In genomic region chr9:83432104-83432627, GRCh38 we compare ENCODE assay signal across 9 cellular contexts.
DNase-seq lines count a peak whose midpoint lies in the region; ATAC-seq and TF ChIP-seq lines count a peak whose summit lies in the region.
"Had no signal": no experiment of that assay in that cellular context is flagged by ENCODE, and none has a peak within 500 bp of the region (broad histone marks: within the 10 kb centered on the region; RNA-seq: fewer than 3 reads in every experiment).

No MANE protein-coding gene starts in this region.

- H3K9ac ChIP-seq in HCT116 (ENCODE audit: low read length): no peak overlapping the region
- H3K9ac ChIP-seq: KMS-11 had no signal

- RAD21 ChIA-PET in HCT116 (lab: Charles Lee; ENCODE audit: low non-redundant PET in 1 of 2, low total read pairs in 2 of 2, uncharacterized antibody in 2 of 2, unreplicated experiment in 2 of 2): interaction anchor here in 1 of 2 experiments (0.6 kb wide), 2 partner anchors 59 to 98 kb away, joined by 4 to 6 read pairs; no protein-coding TSS in a partner anchor

- POLR2A ChIA-PET in HCT116 (lab: Charles Lee): no interaction called here

- peak overlapping the region; percentile 62 for H3K27ac ChIP-seq in HCT116 (ENCODE audit: low read depth, low read length)
- peak overlapping the region; percentile 34 to 57 for H3K27ac ChIP-seq in breast epithelium
- peak overlapping the region in 6 of 8 donors; percentile 24 to 77 (median 62) for H3K27ac ChIP-seq in spleen
- H3K27ac ChIP-seq: KMS-11 had no signal

- no peaks in the 10 kb centered on the region for H4K20me1 ChIP-seq in HCT116 (ENCODE audit: insufficient read depth)

- DNase-seq in HCT116 (ENCODE audit: low read depth, low spot score) (no peak), breast epithelium (ENCODE audit: low spot score in 2 of 2) (peak; percentile 80 to 87), kidney epithelial cell (ENCODE audit: low read depth) (peak; percentile 29), spleen (peak; percentile 83), DMS53 (lab: John Stamatoyannopoulos, UW) (no peak), NCI-H2107 treated with DMSO at 0.1 percent for 48 hours (lab: John Stamatoyannopoulos, UW; ENCODE audit: unreplicated experiment) (no peak)
- no peak for DNase-seq in activated CD4-positive, alpha-beta T cell treated with anti-CD3 and anti-CD28 coated beads for 1 hour

- no peaks in the 10 kb centered on the region for H3K9me2 ChIP-seq in HCT116 (ENCODE audit: insufficient read depth)

- ATAC-seq in HCT116 (peak; percentile 65), GM18861 (IDR thresholded peaks at IDR 0.05; ENCODE audit: unreplicated experiment) (no peak)

- TF ChIP-seq RAD21 in HCT116 (IDR thresholded peaks at IDR 0.05; ENCODE audit: low read depth): no peak

- H3K27me3 ChIP-seq in HCT116 (ENCODE audit: insufficient read depth, low read length) (no peaks in the 10 kb centered on the region), breast epithelium (no peaks in the 10 kb centered on the region), kidney epithelial cell (ENCODE audit: control insufficient read depth, insufficient read depth, low read length) (no peaks in the 10 kb centered on the region), spleen (replicated peaks in 1 of 7) (no peaks in the 10 kb centered on the region)

- intact Hi-C loops in HCT116 (cut with micrococcal nuclease): no loop called here
- intact Hi-C loops in breast epithelium (cut with DNase I; ENCODE audit: low total_unique reads): no loop called here
- intact Hi-C loops in spleen (cut with DNase I; ENCODE audit: low total_unique reads): no loop called here

- H3K4me2 ChIP-seq in HCT116 (ENCODE audit: low read length): peak overlapping the region; percentile 36
- H3K4me2 ChIP-seq: KMS-11 had no signal

- no peaks in the 10 kb centered on the region for H3K9me3 ChIP-seq in HCT116 (ENCODE audit: control insufficient read depth in 1 of 2, insufficient read depth in 1 of 2, low read depth in 1 of 2, low read length in 2 of 2)
- no peaks in the 10 kb centered on the region for H3K9me3 ChIP-seq in breast epithelium
- no peaks in the 10 kb centered on the region for H3K9me3 ChIP-seq in spleen

- H3K4me1 ChIP-seq in HCT116 (ENCODE audit: control insufficient read depth in 1 of 2, insufficient read depth in 2 of 2, low read length in 2 of 2) (peaks cover 10 to 24% of the 10 kb centered on the region in 2 experiments; a peak in 3 of 4 replicates), breast epithelium (peaks cover 0 to 20% of the 10 kb centered on the region in 2 donors), spleen (peaks cover 5 to 48% (median 33%) of the 10 kb centered on the region in 6 donors)

- WGBS in spleen, 5 donors: 48 to 70% (median 60%) methylated on average over 6 of the region's 6 CpGs

- TF ChIP-seq CTCF in HCT116 (IDR thresholded peaks at IDR 0.05 in 2 of 3, conservative IDR thresholded peaks at IDR 0.05 in 1 of 3; ENCODE audit: borderline replicate concordance in 1 of 3, insufficient read depth in 1 of 3, low read depth in 2 of 3, low read length in 2 of 3): no peak
- TF ChIP-seq CTCF in breast epithelium (IDR thresholded peaks at IDR 0.05): no peak
- TF ChIP-seq CTCF in kidney epithelial cell (IDR thresholded peaks at IDR 0.05; ENCODE audit: insufficient read depth, low read length, poor library complexity, severe bottlenecking): no peak
- TF ChIP-seq CTCF in spleen (IDR thresholded peaks at IDR 0.05 in 8 of 11, conservative IDR thresholded peaks at IDR 0.05 in 3 of 11): no peak

- no TSS peak for BruUV-seq in HCT116 (replicated peaks; lab: Mats Ljungman, UMichigan)

- CTCF ChIA-PET in HCT116 (lab: Charles Lee): no interaction called here

- no peaks in the 10 kb centered on the region for H3K36me3 ChIP-seq in HCT116 (ENCODE audit: control insufficient read depth in 1 of 2, insufficient read depth in 2 of 2, low read length in 2 of 2)
- H3K36me3 ChIP-seq in breast epithelium: no peaks in the 10 kb centered on the region
- no peaks in the 10 kb centered on the region for H3K36me3 ChIP-seq in kidney epithelial cell (ENCODE audit: control insufficient read depth, insufficient read depth, low read length)
- H3K36me3 ChIP-seq in spleen: no peaks in the 10 kb centered on the region

- H2AFZ ChIP-seq in HCT116 (ENCODE audit: low read depth, low read length, poor library complexity, severe bottlenecking): no peak overlapping the region

- TF ChIP-seq POLR2A in HCT116 (IDR thresholded peaks at IDR 0.05; ENCODE audit: borderline replicate concordance, extremely low read depth, insufficient read depth, insufficient read length): no peak
- no peak for TF ChIP-seq POLR2A in breast epithelium (IDR thresholded peaks at IDR 0.05)
- no peak for TF ChIP-seq POLR2A in spleen (IDR thresholded peaks at IDR 0.05)

- H3K79me2 ChIP-seq in HCT116 (ENCODE audit: insufficient read depth, low read length): no peaks in the 10 kb centered on the region

- H3K4me3 ChIP-seq in HCT116 (replicated peaks in 1 of 2; ENCODE audit: low read depth in 1 of 2, low read length in 2 of 2) (no peak overlapping the region), breast epithelium (no peak overlapping the region), kidney epithelial cell (ENCODE audit: low read depth, low read length) (no peak overlapping the region), spleen (no peak overlapping the region)

TF ChIP-seq in HCT116, 20 proteins besides CTCF, POLR2A, EP300 and RAD21:
- TF ChIP-seq REST (IDR thresholded peaks at IDR 0.05; ENCODE audit: low read depth): no peak
- TF ChIP-seq SP1 (IDR thresholded peaks at IDR 0.05; ENCODE audit: low read depth): 0 out of 2 replicates have a peak, but pooled peaks have one; percentile 19
TF ChIP-seq in HCT116: peak in this region for 1.

Comparison
In these comparisons a context has a peak if more than half of its experiments do, and no peak if none do; other contexts are left out.
1. DNase-seq: peak in breast epithelium (2 of 2), kidney epithelial cell (single experiment) and spleen (single experiment); none in HCT116 (single experiment), DMS53 (single experiment), NCI-H2107 treated with DMSO at 0.1 percent for 48 hours (single experiment) and activated CD4-positive, alpha-beta T cell treated with anti-CD3 and anti-CD28 coated beads for 1 hour (single experiment).
2. Peak in every context shown above with its lines, with median percentiles within 50 percentile points of each other: H3K27ac ChIP-seq.